In the genomic region with DNA sequence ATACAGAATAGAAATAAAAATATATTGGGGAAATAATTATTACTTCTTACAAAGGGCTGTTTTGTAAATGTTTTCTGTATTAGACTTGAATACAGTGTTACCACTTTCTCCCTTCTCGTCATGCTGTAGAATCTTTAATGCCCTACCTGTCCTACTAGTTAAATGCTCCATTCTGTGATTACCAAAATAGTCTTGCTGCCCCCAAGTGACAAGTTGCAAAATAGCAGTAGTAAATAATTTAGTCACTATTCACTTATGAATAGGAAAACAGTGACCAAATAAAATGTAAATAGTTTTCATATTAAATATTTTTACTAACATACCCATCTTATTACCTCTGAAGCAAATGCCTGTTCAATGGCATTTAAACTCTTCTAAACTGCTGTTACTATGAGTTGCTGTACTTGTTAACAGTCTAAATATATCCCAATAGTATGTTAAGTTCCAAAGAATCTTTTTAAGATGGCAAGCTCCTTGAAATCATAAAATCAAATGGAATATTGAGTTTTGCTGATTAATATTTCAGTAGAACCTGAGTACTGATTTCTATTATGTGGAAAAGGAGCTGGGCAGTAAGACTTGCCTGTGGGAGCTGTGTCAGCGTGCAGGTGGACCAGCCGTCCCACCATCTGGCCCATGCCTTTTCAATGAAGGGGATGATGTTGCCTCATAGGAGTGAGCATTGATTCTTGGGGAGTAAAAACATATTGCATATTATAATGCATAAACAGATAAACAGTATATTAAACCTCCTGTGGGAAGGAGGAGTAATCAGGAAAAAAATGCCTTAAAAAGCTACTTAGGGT, we compare ENCODE assay signal across 8 cellular contexts. TPM values are rescaled to one million over a fixed set of nuclear protein-coding genes. Genes with fewer than 3 reads are reported as not detected.
A peak's percentile ranks its signal among the peaks of the same experiment; 100 is the strongest.
DNase-seq lines count a peak whose midpoint lies in the region; ATAC-seq and TF ChIP-seq lines count a peak whose summit lies in the region.

No MANE protein-coding gene starts in this region.

- CTCF ChIA-PET in activated CD8-positive, alpha-beta T cell treated with anti-CD3 and anti-CD28 coated beads for 36 hours (lab: Charles Lee), result interaction anchor here (0.8 to 1.8 kb wide), 8 partner anchors 9 to 512 kb away, joined by 3 to 11 read pairs (median 3); no protein-coding TSS in a partner anchor
- CTCF ChIA-PET in activated CD8-positive, alpha-beta T cell treated with anti-CD3 and anti-CD28 coated beads, Interleukin-2, amount 10 ng/mL, durations not matched to agents 7 days and 5 days (lab: Charles Lee), result interaction anchor here (0.7 to 2.0 kb wide), 7 partner anchors 15 to 516 kb away, joined by 3 to 5 read pairs (median 4); no protein-coding TSS in a partner anchor

- POLR2A ChIA-PET in activated CD8-positive, alpha-beta T cell treated with anti-CD3 and anti-CD28 coated beads for 36 hours (lab: Charles Lee), result no interaction called here
- POLR2A ChIA-PET in activated CD8-positive, alpha-beta T cell treated with anti-CD3 and anti-CD28 coated beads, Interleukin-2, amount 10 ng/mL, durations not matched to agents 7 days and 5 days (lab: Charles Lee), result no interaction called here

- no peaks in the 10 kb centered on the region for H3K27me3 Mint-ChIP-seq in activated CD8-positive, alpha-beta T cell treated with anti-CD3 and anti-CD28 coated beads for 36 hours
- H3K27me3 Mint-ChIP-seq in activated CD8-positive, alpha-beta T cell treated with anti-CD3 and anti-CD28 coated beads, Interleukin-2, amount 10 ng/mL, durations not matched to agents 7 days and 5 days (ENCODE audit: low read depth), result no peaks in the 10 kb centered on the region
- no peaks in the 10 kb centered on the region for H3K27me3 Mint-ChIP-seq in nephron (ENCODE audit: low read depth)

- H3K9me3 Mint-ChIP-seq in activated CD8-positive, alpha-beta T cell treated with anti-CD3 and anti-CD28 coated beads for 36 hours, result no peaks in the 10 kb centered on the region
- H3K9me3 Mint-ChIP-seq in activated CD8-positive, alpha-beta T cell treated with anti-CD3 and anti-CD28 coated beads, Interleukin-2, amount 10 ng/mL, durations not matched to agents 7 days and 5 days (ENCODE audit: insufficient read depth), result no peaks in the 10 kb centered on the region
- H3K9me3 Mint-ChIP-seq in nephron, result peaks cover 16% of the 10 kb centered on the region

- TF ChIP-seq CTCF in activated CD8-positive, alpha-beta T cell treated with anti-CD3 and anti-CD28 coated beads for 36 hours (IDR thresholded peaks at IDR 0.05), result peak; percentile 70
- TF ChIP-seq CTCF in cardiac fibroblast (IDR thresholded peaks at IDR 0.05; ENCODE audit: low read depth, low read length), result peak; percentile 50
- peak; percentile 45 to 57 (median 46) for TF ChIP-seq CTCF in nephron (IDR thresholded peaks at IDR 0.05; ENCODE audit: unreplicated experiment in 3 of 3)
- no peak for TF ChIP-seq CTCF in omental fat pad (IDR thresholded peaks at IDR 0.05)

- H3K36me3 Mint-ChIP-seq in activated CD8-positive, alpha-beta T cell treated with anti-CD3 and anti-CD28 coated beads for 36 hours (ENCODE audit: low read depth), result peaks cover 8% of the 10 kb centered on the region
- H3K36me3 Mint-ChIP-seq in activated CD8-positive, alpha-beta T cell treated with anti-CD3 and anti-CD28 coated beads, Interleukin-2, amount 10 ng/mL, durations not matched to agents 7 days and 5 days (ENCODE audit: low read depth), result peaks cover 8% of the 10 kb centered on the region
- peaks cover 55% of the 10 kb centered on the region for H3K36me3 Mint-ChIP-seq in nephron (ENCODE audit: low read depth)

- H3K4me3 Mint-ChIP-seq in activated CD8-positive, alpha-beta T cell treated with anti-CD3 and anti-CD28 coated beads for 36 hours, result no peak overlapping the region
- H3K4me3 Mint-ChIP-seq in activated CD8-positive, alpha-beta T cell treated with anti-CD3 and anti-CD28 coated beads, Interleukin-2, amount 10 ng/mL, durations not matched to agents 7 days and 5 days, result no peak overlapping the region
- H3K4me3 Mint-ChIP-seq in nephron, result no peak overlapping the region

- intact Hi-C loops in activated CD8-positive, alpha-beta T cell treated with anti-CD3 and anti-CD28 coated beads for 36 hours (cut with micrococcal nuclease), result loop anchor here (10.0 kb wide), 1 partner anchor 511 kb away; no protein-coding TSS in a partner anchor

- ATAC-seq in activated CD8-positive, alpha-beta T cell treated with anti-CD3 and anti-CD28 coated beads for 36 hours, result no peak
- no peak for ATAC-seq in activated CD8-positive, alpha-beta T cell treated with anti-CD3 and anti-CD28 coated beads, Interleukin-2, amount 10 ng/mL, durations not matched to agents 7 days and 5 days
- ATAC-seq in omental fat pad (ENCODE audit: low FRiP score) (no peak), HG03039 (IDR thresholded peaks at IDR 0.05; ENCODE audit: unreplicated experiment) (no peak)

- H3K4me1 Mint-ChIP-seq in activated CD8-positive, alpha-beta T cell treated with anti-CD3 and anti-CD28 coated beads for 36 hours (ENCODE audit: low read depth), result no peaks in the 10 kb centered on the region
- no peaks in the 10 kb centered on the region for H3K4me1 Mint-ChIP-seq in activated CD8-positive, alpha-beta T cell treated with anti-CD3 and anti-CD28 coated beads, Interleukin-2, amount 10 ng/mL, durations not matched to agents 7 days and 5 days (ENCODE audit: low read depth)
- no peaks in the 10 kb centered on the region for H3K4me1 Mint-ChIP-seq in nephron

- no peak for DNase-seq in activated CD8-positive, alpha-beta T cell treated with anti-CD3 and anti-CD28 coated beads for 36 hours
- no peak for DNase-seq in activated CD8-positive, alpha-beta T cell treated with anti-CD3 and anti-CD28 coated beads, Interleukin-2, amount 10 ng/mL, durations not matched to agents 7 days and 5 days
- DNase-seq in NAMALWA (ENCODE audit: low spot score) (peak; percentile 40), cardiac fibroblast (ENCODE audit: low read depth in 2 of 2) (peak; percentile 61 to 62), omental fat pad (ENCODE audit: low spot score) (no peak)
- DNase-seq in stimulated activated CD4-positive, alpha-beta T cell treated with anti-CD3 and anti-CD28 coated beads, Interleukin-12 subunit alpha, Interleukin-12 subunit beta, amount 100 ng/mL, for 4 hours, result no peak

- H3K27ac Mint-ChIP-seq in activated CD8-positive, alpha-beta T cell treated with anti-CD3 and anti-CD28 coated beads for 36 hours, result no peak overlapping the region
- H3K27ac Mint-ChIP-seq in activated CD8-positive, alpha-beta T cell treated with anti-CD3 and anti-CD28 coated beads, Interleukin-2, amount 10 ng/mL, durations not matched to agents 7 days and 5 days, result no peak overlapping the region
- no peak overlapping the region for H3K27ac Mint-ChIP-seq in nephron

- H3K4me3 ChIP-seq in cardiac fibroblast (replicated peaks in 1 of 2; ENCODE audit: low read depth in 2 of 2, low read length in 2 of 2), result no peak overlapping the region

RNA-seq across cellular contexts. Expression of a gene that starts 18.1 kb away (rescaled TPM):
- total RNA-seq in activated CD8-positive, alpha-beta T cell treated with anti-CD3 and anti-CD28 coated beads for 36 hours, result not detected
- total RNA-seq in activated CD8-positive, alpha-beta T cell treated with anti-CD3 and anti-CD28 coated beads, Interleukin-2, amount 10 ng/mL, durations not matched to agents 7 days and 5 days, result not detected
- not detected for total RNA-seq in omental fat pad

Comparison
In these comparisons a context has a peak if more than half of its experiments do, and no peak if none do; other contexts are left out.
1. DNase-seq: peak in NAMALWA (single experiment) and cardiac fibroblast (2 of 2); none in activated CD8-positive, alpha-beta T cell treated with anti-CD3 and anti-CD28 coated beads for 36 hours (single experiment), activated CD8-positive, alpha-beta T cell treated with anti-CD3 and anti-CD28 coated beads, Interleukin-2, amount 10 ng/mL, durations not matched to agents 7 days and 5 days (single experiment), omental fat pad (single experiment) and stimulated activated CD4-positive, alpha-beta T cell treated with anti-CD3 and anti-CD28 coated beads, Interleukin-12 subunit alpha, Interleukin-12 subunit beta, amount 100 ng/mL, for 4 hours (single experiment).
2. CTCF ChIP-seq: peak in activated CD8-positive, alpha-beta T cell treated with anti-CD3 and anti-CD28 coated beads for 36 hours (single experiment), cardiac fibroblast (single experiment) and nephron (3 of 3); none in omental fat pad (0 of 3).